ENCODE assay signal across 22 cellular contexts in genomic region chr5:155522540-155522939, GRCh38.
"Had no signal": no experiment of that assay in that cellular context is flagged by ENCODE, and none has a peak within 500 bp of the region (broad histone marks: within the 10 kb centered on the region; RNA-seq: fewer than 3 reads in every experiment).

No MANE protein-coding gene starts in this region.

- H3K27me3 ChIP-seq: neutrophil, spleen, stomach, transverse colon had no signal

- H3K36me3 Mint-ChIP-seq: naive thymus-derived CD4-positive, alpha-beta T cell; stimulated activated naive B cell treated with anti-CD40 and anti-IgM and Interleukin-4, amounts not matched to agents 10 μg/mL and 1 μg/mL and 100 μg/mL, for 72 hours had no signal

- H3K4me3 ChIP-seq: coronary artery, psoas muscle, spleen, stomach, thoracic aorta, transverse colon had no signal

- H3K27me3 Mint-ChIP-seq: stimulated activated naive B cell treated with anti-CD40 and anti-IgM and Interleukin-4, amounts not matched to agents 10 μg/mL and 1 μg/mL and 100 μg/mL, for 72 hours had no signal

- H3K36me3 ChIP-seq: neutrophil, spleen, stomach, thoracic aorta, transverse colon had no signal

- H3K9me3 ChIP-seq: neutrophil, psoas muscle, spleen, thoracic aorta, transverse colon had no signal

- DNase-seq: effector CD4-positive, alpha-beta T cell; foreskin melanocyte; head of caudate nucleus; hippocampal formation; left colon; mammary epithelial cell; naive thymus-derived CD4-positive, alpha-beta T cell; nephron progenitor cell; psoas muscle; retina; spleen; stimulated activated CD4-positive, alpha-beta T cell treated with anti-CD3 and anti-CD28 coated beads, Interleukin-15, amount 100 ng/mL, for 24 hours; stimulated activated CD4-positive, alpha-beta T cell treated with anti-CD3 and anti-CD28 coated beads, Interleukin-1b, Interleukin-23, amount 100 ng/mL, for 48 hours; stimulated activated CD4-positive, alpha-beta T cell treated with anti-CD3 and anti-CD28 coated beads, Interleukin-4, amount 100 ng/mL, for 4 hours; stimulated activated naive B cell treated with anti-CD40 and anti-IgM and Interleukin-4, amounts not matched to agents 10 μg/mL and 1 μg/mL and 100 μg/mL, for 72 hours; stomach; substantia nigra; transverse colon had no signal

- H3K4me1 ChIP-seq: psoas muscle, spleen, stomach, transverse colon had no signal

- H3K27ac ChIP-seq: coronary artery, neutrophil, psoas muscle, spleen, stomach, thoracic aorta, transverse colon had no signal

- ATAC-seq: left colon; naive thymus-derived CD4-positive, alpha-beta T cell; psoas muscle; sciatic nerve; stimulated activated naive B cell treated with anti-CD40 and anti-IgM and Interleukin-4, amounts not matched to agents 10 μg/mL and 1 μg/mL and 100 μg/mL, for 72 hours had no signal

- H3K27ac Mint-ChIP-seq: naive thymus-derived CD4-positive, alpha-beta T cell; nephron progenitor cell; stimulated activated naive B cell treated with anti-CD40 and anti-IgM and Interleukin-4, amounts not matched to agents 10 μg/mL and 1 μg/mL and 100 μg/mL, for 72 hours had no signal

- H3K4me1 Mint-ChIP-seq: naive thymus-derived CD4-positive, alpha-beta T cell; nephron progenitor cell; stimulated activated naive B cell treated with anti-CD40 and anti-IgM and Interleukin-4, amounts not matched to agents 10 μg/mL and 1 μg/mL and 100 μg/mL, for 72 hours had no signal

- H3K4me3 Mint-ChIP-seq: naive thymus-derived CD4-positive, alpha-beta T cell; nephron progenitor cell; stimulated activated naive B cell treated with anti-CD40 and anti-IgM and Interleukin-4, amounts not matched to agents 10 μg/mL and 1 μg/mL and 100 μg/mL, for 72 hours had no signal
